11 cellular contexts compared by ENCODE assay signal in genomic region chr4:118765399-118765798, GRCh38.
DNase-seq lines count a peak whose midpoint lies in the region; ATAC-seq and TF ChIP-seq lines count a peak whose summit lies in the region.
"Had no signal": no experiment of that assay in that cellular context is flagged by ENCODE, and none has a peak within 500 bp of the region (broad histone marks: within the 10 kb centered on the region; RNA-seq: fewer than 3 reads in every experiment).

No MANE protein-coding gene starts in this region.

- peaks cover 39% of the 10 kb centered on the region for H3K36me3 Mint-ChIP-seq in osteocyte (ENCODE audit: unreplicated experiment)

- H3K4me1 ChIP-seq in Panc1 (ENCODE audit: control insufficient read depth, insufficient read depth, low read length): no peaks in the 10 kb centered on the region
- peaks cover 52 to 89% (median 84%) of the 10 kb centered on the region in 4 donors for H3K4me1 ChIP-seq in esophagus muscularis mucosa

- no peak for TF ChIP-seq POLR2A in esophagus muscularis mucosa (IDR thresholded peaks at IDR 0.05; ENCODE audit: low read depth)

- peaks cover 3% of the 10 kb centered on the region; the same call in 1 of the 2 replicates for H3K36me3 ChIP-seq in Panc1 (ENCODE audit: control insufficient read depth, insufficient read depth, low read length)
- H3K36me3 ChIP-seq in esophagus muscularis mucosa: peaks cover 3 to 31% (median 16%) of the 10 kb centered on the region in 4 donors

- ATAC-seq in Panc1 (peak; percentile 74; the same call in 1 of the 2 replicates), GM18873 (IDR thresholded peaks at IDR 0.05; ENCODE audit: low FRiP score, unreplicated experiment) (no peak)
- ATAC-seq: activated CD4-positive, CD25-positive, alpha-beta regulatory T cell treated with anti-CD3 and anti-CD28 coated beads, Interleukin-2, amount 50 U/mL, for 24 hours had no signal

- H3K4me3 ChIP-seq in Panc1 (ENCODE audit: low read depth in 2 of 2, low read length in 2 of 2) (no peak overlapping the region), esophagus muscularis mucosa (no peak overlapping the region)

- in situ Hi-C loops in Panc1 (cut with HindIII; ENCODE audit: low pct_unique_long_range_greater_than_20kb, low sequenced_read_pairs): no loop called here

- H3K9me3 ChIP-seq in Panc1 (ENCODE audit: control insufficient read depth, insufficient read depth, low read depth, low read length) (no peaks in the 10 kb centered on the region), esophagus muscularis mucosa (no peaks in the 10 kb centered on the region)

- DNase-seq in AG20443 (ENCODE audit: low spot score) (peak; percentile 86), Panc1 (ENCODE audit: low read depth, low spot score) (peak; percentile 18), esophagus muscularis mucosa (ENCODE audit: extremely low spot score) (no peak), osteocyte (ENCODE audit: extremely low spot score, unreplicated experiment) (no peak), NCI-H2081 treated with DMSO at 0.1 percent for 48 hours (lab: John Stamatoyannopoulos, UW) (no peak), cortex of kidney (lab: John Stamatoyannopoulos, UW) (no peak)
- DNase-seq in activated effector memory CD4-positive, alpha-beta T cell treated with Interleukin-2 at 50 U/mL for 16 hours: no peak
- DNase-seq: NCI-H187; stimulated activated CD4-positive, alpha-beta T cell treated with anti-CD3 and anti-CD28 coated beads, Interleukin-4, amount 100 ng/mL, for 1 hour had no signal

- peak overlapping the region; percentile 85 for H3K27ac Mint-ChIP-seq in osteocyte (ENCODE audit: unreplicated experiment)

- no peaks in the 10 kb centered on the region for H3K9me3 Mint-ChIP-seq in osteocyte (ENCODE audit: unreplicated experiment)

- no peaks in the 10 kb centered on the region for H3K27me3 Mint-ChIP-seq in osteocyte (ENCODE audit: unreplicated experiment)

- BruUV-seq in Panc1 (replicated peaks; lab: Mats Ljungman, UMichigan): no TSS peak

- WGBS in esophagus muscularis mucosa: 20% methylated on average over 1 of the region's 1 CpG

- peaks cover 80% of the 10 kb centered on the region for H3K4me1 Mint-ChIP-seq in osteocyte (ENCODE audit: unreplicated experiment)

- CTCF ChIA-PET in Panc1 (lab: Charles Lee): no interaction called here

- intact Hi-C loops in Panc1 (cut with micrococcal nuclease; ENCODE audit: unreplicated experiment): no loop called here
- intact Hi-C loops in esophagus muscularis mucosa (cut with DNase I): no loop called here

- POLR2A ChIA-PET in Panc1 (lab: Charles Lee): no interaction called here

- TF ChIP-seq EP300 in esophagus muscularis mucosa (IDR thresholded peaks at IDR 0.05): no peak

- H3K27me3 ChIP-seq in Panc1 (ENCODE audit: control insufficient read depth, insufficient read depth, low read length) (no peaks in the 10 kb centered on the region), esophagus muscularis mucosa (no peaks in the 10 kb centered on the region)

- no peak overlapping the region for H3K4me3 Mint-ChIP-seq in osteocyte (ENCODE audit: unreplicated experiment)

- H3K27ac ChIP-seq in Panc1 (ENCODE audit: low read length) (no peak overlapping the region), esophagus muscularis mucosa (replicated peaks in 1 of 4) (peak overlapping the region; percentile 76 to 91 (median 82))

- no peak for TF ChIP-seq CTCF in Panc1 (IDR thresholded peaks at IDR 0.05)
- TF ChIP-seq CTCF in esophagus muscularis mucosa (IDR thresholded peaks at IDR 0.05): no peak
- TF ChIP-seq CTCF in osteocyte (IDR thresholded peaks at IDR 0.05): no peak

Comparison
In these comparisons a context has a peak if more than half of its experiments do, and no peak if none do; other contexts are left out.
1. DNase-seq: peak in AG20443 (single experiment) and Panc1 (single experiment); none in esophagus muscularis mucosa (single experiment), osteocyte (single experiment), NCI-H2081 treated with DMSO at 0.1 percent for 48 hours (single experiment), activated effector memory CD4-positive, alpha-beta T cell treated with Interleukin-2 at 50 U/mL for 16 hours (single experiment) and cortex of kidney (single experiment).